ENCODE assay signal across 1 cellular context in the genomic region with DNA sequence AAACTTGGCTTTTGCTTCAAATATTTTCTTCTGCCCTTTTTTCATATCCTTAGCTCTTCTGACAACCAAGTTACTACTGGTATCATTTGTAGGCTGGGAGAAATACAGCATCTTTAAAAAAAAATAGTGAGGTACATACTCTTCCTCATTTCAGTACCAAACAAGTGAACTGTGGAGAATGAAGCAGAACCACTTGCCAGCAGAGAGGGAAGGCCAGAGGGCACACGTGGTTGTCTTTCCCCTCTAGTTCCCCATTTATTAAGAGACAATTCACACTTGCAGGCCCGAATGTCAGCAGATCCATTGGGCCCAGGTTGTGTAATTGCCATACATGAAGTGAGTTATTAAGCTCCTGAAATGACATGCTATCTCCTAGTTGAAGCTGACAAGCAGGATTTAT.
TF ChIP-seq lines count a peak whose summit lies in the region.

No MANE protein-coding gene starts in this region.

TF ChIP-seq in GM12878, 131 proteins besides CTCF, POLR2A, EP300 and RAD21 (continues in another document):
- peak in 1 of 2 experiments; percentile 47; a peak in 1 of 4 replicates for TF ChIP-seq BHLHE40 (IDR thresholded peaks at IDR 0.05; ENCODE audit: borderline replicate concordance in 1 of 2, low read depth in 2 of 2, low read length in 1 of 2)
- TF ChIP-seq SUPT20H (IDR thresholded peaks at IDR 0.05; ENCODE audit: borderline replicate concordance, control insufficient read depth, low read depth, low read length): no peak
- TF ChIP-seq CREB1 (IDR thresholded peaks at IDR 0.05; ENCODE audit: low read depth): no peak
- TF ChIP-seq, protein P1, sequence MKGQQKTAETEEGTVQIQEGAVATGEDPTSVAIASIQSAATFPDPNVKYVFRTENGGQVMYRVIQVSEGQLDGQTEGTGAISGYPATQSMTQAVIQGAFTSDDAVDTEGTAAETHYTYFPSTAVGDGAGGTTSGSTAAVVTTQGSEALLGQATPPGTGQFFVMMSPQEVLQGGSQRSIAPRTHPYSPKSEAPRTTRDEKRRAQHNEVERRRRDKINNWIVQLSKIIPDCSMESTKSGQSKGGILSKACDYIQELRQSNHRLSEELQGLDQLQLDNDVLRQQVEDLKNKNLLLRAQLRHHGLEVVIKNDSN (IDR thresholded peaks at IDR 0.05; ENCODE audit: borderline replicate concordance, extremely low read length, insufficient read depth, low read depth, low read length): peak; percentile 49
- peak; percentile 45 for TF ChIP-seq BCL3 (IDR thresholded peaks at IDR 0.05; ENCODE audit: borderline replicate concordance, insufficient read depth, low read depth, low read length, poor library complexity, severe bottlenecking)
- TF ChIP-seq NRF1 (conservative IDR thresholded peaks at IDR 0.05; ENCODE audit: low read depth, low read length): no peak
- TF ChIP-seq MAX (IDR thresholded peaks at IDR 0.05; ENCODE audit: low read depth, low read length): peak; percentile 76
- no peak for TF ChIP-seq SIN3A (IDR thresholded peaks at IDR 0.05; ENCODE audit: low read depth, low read length)
- TF ChIP-seq, protein P2, sequence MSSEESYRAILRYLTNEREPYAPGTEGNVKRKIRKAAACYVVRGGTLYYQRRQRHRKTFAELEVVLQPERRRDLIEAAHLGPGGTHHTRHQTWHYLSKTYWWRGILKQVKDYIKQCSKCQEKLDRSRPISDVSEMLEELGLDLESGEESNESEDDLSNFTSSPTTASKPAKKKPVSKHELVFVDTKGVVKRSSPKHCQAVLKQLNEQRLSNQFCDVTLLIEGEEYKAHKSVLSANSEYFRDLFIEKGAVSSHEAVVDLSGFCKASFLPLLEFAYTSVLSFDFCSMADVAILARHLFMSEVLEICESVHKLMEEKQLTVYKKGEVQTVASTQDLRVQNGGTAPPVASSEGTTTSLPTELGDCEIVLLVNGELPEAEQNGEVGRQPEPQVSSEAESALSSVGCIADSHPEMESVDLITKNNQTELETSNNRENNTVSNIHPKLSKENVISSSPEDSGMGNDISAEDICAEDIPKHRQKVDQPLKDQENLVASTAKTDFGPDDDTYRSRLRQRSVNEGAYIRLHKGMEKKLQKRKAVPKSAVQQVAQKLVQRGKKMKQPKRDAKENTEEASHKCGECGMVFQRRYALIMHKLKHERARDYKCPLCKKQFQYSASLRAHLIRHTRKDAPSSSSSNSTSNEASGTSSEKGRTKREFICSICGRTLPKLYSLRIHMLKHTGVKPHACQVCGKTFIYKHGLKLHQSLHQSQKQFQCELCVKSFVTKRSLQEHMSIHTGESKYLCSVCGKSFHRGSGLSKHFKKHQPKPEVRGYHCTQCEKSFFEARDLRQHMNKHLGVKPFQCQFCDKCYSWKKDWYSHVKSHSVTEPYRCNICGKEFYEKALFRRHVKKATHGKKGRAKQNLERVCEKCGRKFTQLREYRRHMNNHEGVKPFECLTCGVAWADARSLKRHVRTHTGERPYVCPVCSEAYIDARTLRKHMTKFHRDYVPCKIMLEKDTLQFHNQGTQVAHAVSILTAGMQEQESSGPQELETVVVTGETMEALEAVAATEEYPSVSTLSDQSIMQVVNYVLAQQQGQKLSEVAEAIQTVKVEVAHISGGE (CRISPR knock-in tag; IDR thresholded peaks at IDR 0.05): no peak
- TF ChIP-seq TARDBP (IDR thresholded peaks at IDR 0.05; ENCODE audit: borderline replicate concordance): no peak
- TF ChIP-seq ATF7 (IDR thresholded peaks at IDR 0.05; ENCODE audit: low read depth): 0 out of 2 replicates have a peak, but pooled peaks have one; percentile 30
- no peak for TF ChIP-seq BCLAF1 (IDR thresholded peaks at IDR 0.05)
- TF ChIP-seq E2F4 (IDR thresholded peaks at IDR 0.05; ENCODE audit: low read depth, low read length): no peak
- TF ChIP-seq MXI1 (IDR thresholded peaks at IDR 0.05; ENCODE audit: low read depth, low read length): peak; percentile 85
- TF ChIP-seq, protein P3, sequence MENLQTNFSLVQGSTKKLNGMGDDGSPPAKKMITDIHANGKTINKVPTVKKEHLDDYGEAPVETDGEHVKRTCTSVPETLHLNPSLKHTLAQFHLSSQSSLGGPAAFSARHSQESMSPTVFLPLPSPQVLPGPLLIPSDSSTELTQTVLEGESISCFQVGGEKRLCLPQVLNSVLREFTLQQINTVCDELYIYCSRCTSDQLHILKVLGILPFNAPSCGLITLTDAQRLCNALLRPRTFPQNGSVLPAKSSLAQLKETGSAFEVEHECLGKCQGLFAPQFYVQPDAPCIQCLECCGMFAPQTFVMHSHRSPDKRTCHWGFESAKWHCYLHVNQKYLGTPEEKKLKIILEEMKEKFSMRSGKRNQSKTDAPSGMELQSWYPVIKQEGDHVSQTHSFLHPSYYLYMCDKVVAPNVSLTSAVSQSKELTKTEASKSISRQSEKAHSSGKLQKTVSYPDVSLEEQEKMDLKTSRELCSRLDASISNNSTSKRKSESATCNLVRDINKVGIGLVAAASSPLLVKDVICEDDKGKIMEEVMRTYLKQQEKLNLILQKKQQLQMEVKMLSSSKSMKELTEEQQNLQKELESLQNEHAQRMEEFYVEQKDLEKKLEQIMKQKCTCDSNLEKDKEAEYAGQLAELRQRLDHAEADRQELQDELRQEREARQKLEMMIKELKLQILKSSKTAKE (IDR thresholded peaks at IDR 0.05; ENCODE audit: low read depth, poor library complexity, severe bottlenecking): peak; percentile 24
- no peak for TF ChIP-seq RELA (IDR thresholded peaks at IDR 0.05; ENCODE audit: borderline replicate concordance, partially characterized antibody)
- no peak for TF ChIP-seq PAX8 (IDR thresholded peaks at IDR 0.05)
- TF ChIP-seq SPI1 (IDR thresholded peaks at IDR 0.05; ENCODE audit: borderline replicate concordance, insufficient read depth, low read depth, low read length): peak; percentile 77
- no peak for TF ChIP-seq SUZ12 (IDR thresholded peaks at IDR 0.05; ENCODE audit: unreplicated experiment)
- TF ChIP-seq NR2F1 (conservative IDR thresholded peaks at IDR 0.05): peak; percentile 87
- TF ChIP-seq IKZF1 (conservative IDR thresholded peaks at IDR 0.05): peak; percentile 67
- peak; percentile 40; the same call in 1 of the 2 replicates for TF ChIP-seq USF2 (IDR thresholded peaks at IDR 0.05; ENCODE audit: borderline replicate concordance, low read depth, low read length)
- TF ChIP-seq PBX3 (IDR thresholded peaks at IDR 0.05; ENCODE audit: insufficient replicate concordance, low read depth, low read length): no peak
- 0 out of 2 replicates have a peak, but pooled peaks have one; percentile 3 for TF ChIP-seq NBN (IDR thresholded peaks at IDR 0.05)
- peak; percentile 52 for TF ChIP-seq RUNX3 (IDR thresholded peaks at IDR 0.05; ENCODE audit: low read length)
- TF ChIP-seq RELB (IDR thresholded peaks at IDR 0.05; ENCODE audit: low read depth): peak; percentile 59; the same call in 1 of the 2 replicates
- TF ChIP-seq SMAD1 (IDR thresholded peaks at IDR 0.05; ENCODE audit: low read depth, partially characterized antibody): no peak
- TF ChIP-seq NR2C1 (IDR thresholded peaks at IDR 0.05): no peak
- TF ChIP-seq HCFC1 (IDR thresholded peaks at IDR 0.05; ENCODE audit: low read length): no peak
- no peak for TF ChIP-seq CHD2 (IDR thresholded peaks at IDR 0.05; ENCODE audit: borderline replicate concordance, low read depth, low read length)
- no peak for TF ChIP-seq RBBP5 (conservative IDR thresholded peaks at IDR 0.05)
- no peak; the same call in 1 of the 2 replicates for TF ChIP-seq FOXM1 (IDR thresholded peaks at IDR 0.05; ENCODE audit: low read depth, low read length)
- TF ChIP-seq, protein P4, sequence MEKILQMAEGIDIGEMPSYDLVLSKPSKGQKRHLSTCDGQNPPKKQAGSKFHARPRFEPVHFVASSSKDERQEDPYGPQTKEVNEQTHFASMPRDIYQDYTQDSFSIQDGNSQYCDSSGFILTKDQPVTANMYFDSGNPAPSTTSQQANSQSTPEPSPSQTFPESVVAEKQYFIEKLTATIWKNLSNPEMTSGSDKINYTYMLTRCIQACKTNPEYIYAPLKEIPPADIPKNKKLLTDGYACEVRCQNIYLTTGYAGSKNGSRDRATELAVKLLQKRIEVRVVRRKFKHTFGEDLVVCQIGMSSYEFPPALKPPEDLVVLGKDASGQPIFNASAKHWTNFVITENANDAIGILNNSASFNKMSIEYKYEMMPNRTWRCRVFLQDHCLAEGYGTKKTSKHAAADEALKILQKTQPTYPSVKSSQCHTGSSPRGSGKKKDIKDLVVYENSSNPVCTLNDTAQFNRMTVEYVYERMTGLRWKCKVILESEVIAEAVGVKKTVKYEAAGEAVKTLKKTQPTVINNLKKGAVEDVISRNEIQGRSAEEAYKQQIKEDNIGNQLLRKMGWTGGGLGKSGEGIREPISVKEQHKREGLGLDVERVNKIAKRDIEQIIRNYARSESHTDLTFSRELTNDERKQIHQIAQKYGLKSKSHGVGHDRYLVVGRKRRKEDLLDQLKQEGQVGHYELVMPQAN (conservative IDR thresholded peaks at IDR 0.05): 0 out of 2 replicates have a peak, but pooled peaks have one; percentile 26
- 0 out of 2 replicates have a peak, but pooled peaks have one; percentile 41 for TF ChIP-seq TAF1 (IDR thresholded peaks at IDR 0.05; ENCODE audit: borderline replicate concordance, low read depth, low read length)
- TF ChIP-seq POLR2AphosphoS2 (IDR thresholded peaks at IDR 0.05; ENCODE audit: low read depth, low read length): no peak
- TF ChIP-seq CHD4 (IDR thresholded peaks at IDR 0.05): no peak
- no peak for TF ChIP-seq FOXK2 (IDR thresholded peaks at IDR 0.05)
- TF ChIP-seq ETV6 (conservative IDR thresholded peaks at IDR 0.05 in 1 of 2, IDR thresholded peaks at IDR 0.05 in 1 of 2; ENCODE audit: borderline replicate concordance in 1 of 2, low read depth in 1 of 2): peak in 1 of 2 experiments; percentile 53; a peak in 1 of 4 replicates
- TF ChIP-seq SIX5 (IDR thresholded peaks at IDR 0.05; ENCODE audit: low read depth, low read length, severe bottlenecking): no peak
- peak; percentile 46; the same call in 1 of the 2 replicates for TF ChIP-seq ZNF384 (IDR thresholded peaks at IDR 0.05; ENCODE audit: borderline replicate concordance, low read depth, low read length)
- TF ChIP-seq KLF5 (IDR thresholded peaks at IDR 0.05; ENCODE audit: partially characterized antibody): no peak
- no peak for TF ChIP-seq LARP7 (IDR thresholded peaks at IDR 0.05)
